In genomic region chr1:245888809-245889208, GRCh38 we compare ENCODE assay signal across 9 cellular contexts.
A peak's percentile ranks its signal among the peaks of the same experiment; 100 is the strongest.
DNase-seq lines count a peak whose midpoint lies in the region; ATAC-seq, FAIRE-seq and TF ChIP-seq lines count a peak whose summit lies in the region.
"Had no signal": no experiment of that assay in that cellular context is flagged by ENCODE, and none has a peak within 500 bp of the region (broad histone marks: within the 10 kb centered on the region; RNA-seq: fewer than 3 reads in every experiment).

No MANE protein-coding gene starts in this region.

- H3K4me3 ChIP-seq in A549 = no peak overlapping the region
- no peak overlapping the region for H3K4me3 ChIP-seq in PC-9
- no peak overlapping the region for H3K4me3 ChIP-seq in fibroblast of pulmonary artery (replicated peaks; ENCODE audit: low read depth, low read length)

- H3K4me1 ChIP-seq in A549 = no peaks in the 10 kb centered on the region
- no peaks in the 10 kb centered on the region for H3K4me1 ChIP-seq in PC-9 (replicated peaks; ENCODE audit: insufficient read depth)

- DNase-seq in A549 (ENCODE audit: low read depth in 1 of 2, low spot score in 1 of 2) = peak; percentile 10 to 36
- DNase-seq in PC-9 = no peak
- peak; percentile 66 for DNase-seq in fibroblast of pulmonary artery (ENCODE audit: low read depth)
- no peak for DNase-seq in cortex of kidney (lab: John Stamatoyannopoulos, UW)
- no peak for DNase-seq in superior temporal gyrus (ENCODE audit: extremely low spot score)
- no peak for DNase-seq in amniotic stem cell (lab: John Stamatoyannopoulos, UW)
- DNase-seq: activated CD8-positive, alpha-beta memory T cell treated with anti-CD3 and anti-CD28 coated beads, Interleukin-2, amount 50 U/mL, for 4 hours had no signal

- no peak overlapping the region for H3K4me2 ChIP-seq in A549
- no peak overlapping the region for H3K4me2 ChIP-seq in PC-9

- POLR2A ChIA-PET in A549 (lab: Yijun Ruan, JAX) (no interaction called here), PC-9 (lab: Charles Lee; ENCODE audit: unreplicated experiment) (no interaction called here)

- 41% methylated on average over 2 of the region's 2 CpGs for WGBS in A549 (ENCODE audit: missing lambda C conversion rate)

- H4K20me1 ChIP-seq in PC-9 (ENCODE audit: insufficient read depth) = no peaks in the 10 kb centered on the region

- 0 out of 5 replicates have a peak, but pooled peaks of 1 of the 2 experiments have one; percentile 23 for TF ChIP-seq RAD21 in A549 (conservative IDR thresholded peaks at IDR 0.05 in 1 of 2, IDR thresholded peaks at IDR 0.05 in 1 of 2)

- no peaks in the 10 kb centered on the region for H3K79me2 ChIP-seq in PC-9 (ENCODE audit: low read depth)

- CTCF ChIA-PET in A549 (lab: Yijun Ruan, JAX) (interaction anchor here (1.5 kb wide), 1 partner anchor 54 kb away, joined by 3 read pairs; no protein-coding TSS in a partner anchor), PC-9 (lab: Charles Lee) (no interaction called here)

- H3F3A ChIP-seq in PC-9 (ENCODE audit: insufficient read depth, low read depth) = no peaks in the 10 kb centered on the region

- no peak for FAIRE-seq in A549 (lab: Jason Lieb, UNC)

- no peak for TF ChIP-seq POLR2A in A549 (IDR thresholded peaks at IDR 0.05; ENCODE audit: low read length)

- H2AFZ ChIP-seq in PC-9 = no peak overlapping the region

- BruUV-seq in PC-9 (replicated peaks; lab: Mats Ljungman, UMichigan) = no TSS peak

- TF ChIP-seq CTCF in A549 (IDR thresholded peaks at IDR 0.05) (peak; percentile 12; the same call in 1 of the 3 replicates), PC-9 (conservative IDR thresholded peaks at IDR 0.05) (peak; percentile 62), fibroblast of pulmonary artery (IDR thresholded peaks at IDR 0.05; ENCODE audit: low read length, missing control alignments) (peak; percentile 48)

- intact Hi-C loops in PC-9 (cut with micrococcal nuclease; ENCODE audit: unreplicated experiment) = no loop called here

- H3K27ac ChIP-seq in A549 = no peak overlapping the region
- no peak overlapping the region for H3K27ac ChIP-seq in PC-9

- no peak for TF ChIP-seq EP300 in A549 (IDR thresholded peaks at IDR 0.05)

- H3K36me3 ChIP-seq in PC-9 (ENCODE audit: low read depth) = no peaks in the 10 kb centered on the region

- ATAC-seq in A549 (peak in 1 of 2 experiments; percentile 68; a peak in 3 of 6 replicates), GM18867 (IDR thresholded peaks at IDR 0.05; ENCODE audit: unreplicated experiment) (peak; percentile 79), GM19463 (IDR thresholded peaks at IDR 0.05; ENCODE audit: unreplicated experiment) (no peak)

- no peaks in the 10 kb centered on the region for H3K9me2 ChIP-seq in PC-9 (ENCODE audit: insufficient read depth)

- H3K9me3 ChIP-seq in A549 (no peaks in the 10 kb centered on the region), PC-9 (ENCODE audit: insufficient read depth, low read depth) (no peaks in the 10 kb centered on the region)

- no peaks in the 10 kb centered on the region for H3K27me3 ChIP-seq in PC-9 (ENCODE audit: insufficient read depth, low read depth)

TF ChIP-seq in A549, 52 proteins besides CTCF, POLR2A, EP300 and RAD21:
- TF ChIP-seq HOXA7 (CRISPR knock-in tag; IDR thresholded peaks at IDR 0.05) = no peak
- TF ChIP-seq CEBPB (IDR thresholded peaks at IDR 0.05) = peak in 1 of 2 experiments; percentile 38; a peak in 1 of 4 replicates
- no peak for TF ChIP-seq SMC3 (IDR thresholded peaks at IDR 0.05)
- TF ChIP-seq RFX5 (IDR thresholded peaks at IDR 0.05) = no peak
- TF ChIP-seq REST (IDR thresholded peaks at IDR 0.05) = no peak
- no peak for TF ChIP-seq PHF8 (IDR thresholded peaks at IDR 0.05; ENCODE audit: borderline replicate concordance, low read depth)
- TF ChIP-seq ZFP36 (IDR thresholded peaks at IDR 0.05; ENCODE audit: borderline replicate concordance, partially characterized antibody) = no peak

Comparison
In these comparisons a context has a peak if more than half of its experiments do, and no peak if none do; other contexts are left out.
1. DNase-seq: peak in A549 (2 of 2) and fibroblast of pulmonary artery (single experiment); none in PC-9 (0 of 2), cortex of kidney (single experiment), superior temporal gyrus (single experiment) and amniotic stem cell (single experiment).
2. CTCF ChIP-seq: peak in every context shown above with its lines; median percentile 62 in PC-9; 48 in fibroblast of pulmonary artery; 12 in A549.